18 cellular contexts compared by ENCODE assay signal in genomic region chr7:90320418-90320800, GRCh38. TPM values are rescaled to one million over a fixed set of nuclear protein-coding genes. Genes with fewer than 3 reads are reported as not detected.
DNase-seq lines count a peak whose midpoint lies in the region; ATAC-seq, FAIRE-seq and TF ChIP-seq lines count a peak whose summit lies in the region.
"Had no signal": no experiment of that assay in that cellular context is flagged by ENCODE, and none has a peak within 500 bp of the region (broad histone marks: within the 10 kb centered on the region; RNA-seq: fewer than 3 reads in every experiment).

No MANE protein-coding gene starts in this region.

- H3K23ac ChIP-seq in mesenchymal stem cell (ENCODE audit: low read length in 2 of 2) = no peak overlapping the region

- H3K9me3 Mint-ChIP-seq in brain = peaks cover 0 to 2% (median 0%) of the 10 kb centered on the region in 5 experiments
- H3K9me3 Mint-ChIP-seq: activated CD4-positive, alpha-beta memory T cell treated with anti-CD3 and anti-CD28 coated beads for 36 hours had no signal

- H2AK5ac ChIP-seq in mesenchymal stem cell (ENCODE audit: low read length, severe bottlenecking) = no peak overlapping the region

- CTCF ChIA-PET in A673 (lab: Charles Lee) = no interaction called here

- peaks cover 20% of the 10 kb centered on the region for H3K27me3 ChIP-seq in A673 (replicated peaks; ENCODE audit: insufficient read depth, low read depth, low read length, poor library complexity)
- peaks cover 12% of the 10 kb centered on the region; the same call in 1 of the 2 replicates for H3K27me3 ChIP-seq in GM23248 (replicated peaks; ENCODE audit: insufficient read depth)
- H3K27me3 ChIP-seq in mesenchymal stem cell (ENCODE audit: control insufficient read depth in 1 of 2, insufficient read depth in 1 of 2, low read length in 2 of 2) = peaks cover 25 to 31% of the 10 kb centered on the region in 2 experiments
- peaks cover 9 to 86% (median 66%) of the 10 kb centered on the region in 7 donors for H3K27me3 ChIP-seq in heart right ventricle
- H3K27me3 ChIP-seq: BLaER1 treated with 17β-estradiol and CSF1 and Interleukin-3, amounts not matched to agents 10 nM and 100 nM had no signal

- H2BK15ac ChIP-seq in mesenchymal stem cell (ENCODE audit: low read depth, poor library complexity, severe bottlenecking) = no peak overlapping the region

- POLR2A ChIA-PET in A673 (lab: Charles Lee; ENCODE audit: low non-redundant PET) = no interaction called here

- no peak overlapping the region for H4K8ac ChIP-seq in mesenchymal stem cell (ENCODE audit: low read length)

- no peaks in the 10 kb centered on the region for H3K79me2 ChIP-seq in GM23248 (ENCODE audit: insufficient read depth)

- DNase-seq in A673 (ENCODE audit: low spot score) = no peak
- no peak for DNase-seq in GM23248
- DNase-seq in mesenchymal stem cell = no peak
- no peak for DNase-seq in GF-D8 (lab: John Stamatoyannopoulos, UW)
- DNase-seq in globus pallidus (ENCODE audit: low spot score) = no peak
- DNase-seq in urothelium cell line (ENCODE audit: low spot score) = no peak
- no peak for DNase-seq in heart right ventricle
- DNase-seq: activated CD4-positive, alpha-beta memory T cell treated with anti-CD3 and anti-CD28 coated beads for 36 hours; activated naive CD4-positive, alpha-beta T cell; foreskin keratinocyte; Karpas-422; NCI-H2029 treated with DMSO at 0.1 percent for 48 hours; psoas muscle; stimulated activated naive CD4-positive, alpha-beta T cell had no signal

- no peak overlapping the region for H2BK5ac ChIP-seq in mesenchymal stem cell (ENCODE audit: low read depth, low read length, poor library complexity, severe bottlenecking)

- H3K4me3 ChIP-seq in A673 (ENCODE audit: low read depth, low read length, poor library complexity, severe bottlenecking) (peak overlapping the region; percentile 47), GM23248 (peak overlapping the region; percentile 70), mesenchymal stem cell (ENCODE audit: insufficient read depth in 1 of 2, low read depth in 1 of 2, low read length in 2 of 2) (peak overlapping the region in 1 of 2 experiments; percentile 76), heart right ventricle (peak overlapping the region in 2 of 10 donors; percentile 26 to 44)
- H3K4me3 ChIP-seq: BLaER1 treated with 17β-estradiol and CSF1 and Interleukin-3, amounts not matched to agents 10 nM and 100 nM; lung had no signal

- no peaks in the 10 kb centered on the region for H3F3A ChIP-seq in GM23248 (ENCODE audit: insufficient read depth)

- H3K36me3 ChIP-seq in A673 (ENCODE audit: insufficient read depth, low read length, poor library complexity, severe bottlenecking) (no peaks in the 10 kb centered on the region), GM23248 (ENCODE audit: low read depth) (no peaks in the 10 kb centered on the region), mesenchymal stem cell (ENCODE audit: control insufficient read depth in 1 of 2, insufficient read depth in 2 of 2, low read depth in 1 of 2, low read length in 2 of 2) (no peaks in the 10 kb centered on the region), heart right ventricle (no peaks in the 10 kb centered on the region)
- H3K36me3 ChIP-seq: BLaER1 treated with 17β-estradiol and CSF1 and Interleukin-3, amounts not matched to agents 10 nM and 100 nM had no signal

- H3K4ac ChIP-seq in mesenchymal stem cell (ENCODE audit: low read depth in 1 of 2, low read length in 2 of 2) = no peak overlapping the region

- BruUV-seq in A673 (replicated peaks; lab: Mats Ljungman, UMichigan) = no TSS peak

- H3K79me1 ChIP-seq in mesenchymal stem cell (replicated peaks; ENCODE audit: low read length, poor library complexity, severe bottlenecking) = no peaks in the 10 kb centered on the region

- H3K4me3 Mint-ChIP-seq in brain = peak overlapping the region; percentile 68 to 79 (median 78)
- H3K4me3 Mint-ChIP-seq: activated CD4-positive, alpha-beta memory T cell treated with anti-CD3 and anti-CD28 coated beads for 36 hours had no signal

- no peaks in the 10 kb centered on the region for H3K9me2 ChIP-seq in GM23248 (ENCODE audit: insufficient read depth)

- H3K27ac ChIP-seq in A673 (ENCODE audit: low read depth, low read length, poor library complexity, severe bottlenecking) (no peak overlapping the region), GM23248 (no peak overlapping the region), mesenchymal stem cell (ENCODE audit: low read length, poor library complexity, severe bottlenecking) (no peak overlapping the region), heart right ventricle (no peak overlapping the region)
- H3K27ac ChIP-seq: BLaER1 treated with 17β-estradiol and CSF1 and Interleukin-3, amounts not matched to agents 10 nM and 100 nM; foreskin keratinocyte; psoas muscle had no signal

- no peak for ATAC-seq in heart right ventricle

- peaks cover 10% of the 10 kb centered on the region for H3K4me1 Mint-ChIP-seq in brain

- H3K9ac ChIP-seq in GM23248 = no peak overlapping the region
- peak overlapping the region; percentile 56 for H3K9ac ChIP-seq in mesenchymal stem cell (ENCODE audit: low read length)
- H3K9ac ChIP-seq: BLaER1 treated with 17β-estradiol and CSF1 and Interleukin-3, amounts not matched to agents 10 nM and 100 nM had no signal

- no peak overlapping the region for H3K18ac ChIP-seq in mesenchymal stem cell (ENCODE audit: low read depth in 1 of 2, low read length in 2 of 2)

- H4K91ac ChIP-seq in mesenchymal stem cell (ENCODE audit: low read length) = no peak overlapping the region

- H3K27me3 Mint-ChIP-seq in brain = peaks cover 61% of the 10 kb centered on the region

- in situ Hi-C loops in GM23248 (cut with MboI) = no loop called here

- no peaks in the 10 kb centered on the region for H3K4me1 ChIP-seq in A673 (ENCODE audit: insufficient read depth, low read length, poor library complexity, severe bottlenecking)
- H3K4me1 ChIP-seq in GM23248 (ENCODE audit: insufficient read depth) = no peaks in the 10 kb centered on the region
- peaks cover 7% of the 10 kb centered on the region for H3K4me1 ChIP-seq in mesenchymal stem cell (ENCODE audit: control insufficient read depth, insufficient read depth, low read depth, low read length)
- H3K4me1 ChIP-seq in heart right ventricle = peaks cover 0 to 8% (median 5%) of the 10 kb centered on the region in 9 donors
- H3K4me1 ChIP-seq: BLaER1 treated with 17β-estradiol and CSF1 and Interleukin-3, amounts not matched to agents 10 nM and 100 nM; psoas muscle had no signal

- H4K20me1 ChIP-seq in GM23248 (ENCODE audit: insufficient read depth) = no peaks in the 10 kb centered on the region
- H4K20me1 ChIP-seq: BLaER1 treated with 17β-estradiol and CSF1 and Interleukin-3, amounts not matched to agents 10 nM and 100 nM had no signal

- WGBS in GM23248 (ENCODE audit: low coverage in 1 of 2, low lambda C conversion rate in 2 of 2, missing lambda C conversion rate in 2 of 2), 2 experiments = 28 to 36% methylated on average over 7 of the region's 7 CpGs
- WGBS in mesenchymal stem cell = 100% methylated on average over 1 of the region's 7 CpGs
- WGBS in heart right ventricle, 2 donors = 35 to 44% methylated on average over 7 of the region's 7 CpGs

- H2AFZ ChIP-seq in GM23248 (peak overlapping the region; percentile 85; the same call in 1 of the 2 replicates), mesenchymal stem cell (ENCODE audit: low read depth, low read length) (no peak overlapping the region)

- intact Hi-C loops in A673 (cut with micrococcal nuclease; ENCODE audit: unreplicated experiment) (no loop called here), heart right ventricle (cut with DNase I) (no loop called here)

- H3K27ac Mint-ChIP-seq in brain = no peak overlapping the region
- H3K27ac Mint-ChIP-seq: activated CD4-positive, alpha-beta memory T cell treated with anti-CD3 and anti-CD28 coated beads for 36 hours had no signal

- no peaks in the 10 kb centered on the region for H3K9me3 ChIP-seq in A673 (ENCODE audit: low read depth, low read length, poor library complexity, severe bottlenecking)
- H3K9me3 ChIP-seq in GM23248 (ENCODE audit: low read depth) = no peaks in the 10 kb centered on the region
- H3K9me3 ChIP-seq in mesenchymal stem cell (ENCODE audit: control insufficient read depth, low read length) = no peaks in the 10 kb centered on the region
- H3K9me3 ChIP-seq in heart right ventricle = no peaks in the 10 kb centered on the region
- H3K9me3 ChIP-seq: psoas muscle had no signal

- no peak overlapping the region for H2BK12ac ChIP-seq in mesenchymal stem cell (ENCODE audit: low read length in 2 of 2)

- H2BK120ac ChIP-seq in mesenchymal stem cell (ENCODE audit: low read depth, low read length) = no peak overlapping the region

- no peaks in the 10 kb centered on the region for H3K36me3 Mint-ChIP-seq in brain
- H3K36me3 Mint-ChIP-seq: activated CD4-positive, alpha-beta memory T cell treated with anti-CD3 and anti-CD28 coated beads for 36 hours had no signal

- no peak overlapping the region for H3K14ac ChIP-seq in mesenchymal stem cell (ENCODE audit: low read length in 2 of 2)

- TF ChIP-seq CTCF in A673 (conservative IDR thresholded peaks at IDR 0.05; ENCODE audit: low read depth, low read length) (no peak), brain (conservative IDR thresholded peaks at IDR 0.05) (no peak), heart right ventricle (IDR thresholded peaks at IDR 0.05) (no peak)

- FAIRE-seq in urothelium cell line (lab: Jason Lieb, UNC) = no peak

- H3K4me2 ChIP-seq in GM23248 (ENCODE audit: unreplicated experiment) (peak overlapping the region; percentile 86), mesenchymal stem cell (ENCODE audit: low read length, poor library complexity, severe bottlenecking) (no peak overlapping the region)
- H3K4me2 ChIP-seq: BLaER1 treated with 17β-estradiol and CSF1 and Interleukin-3, amounts not matched to agents 10 nM and 100 nM had no signal

RNA-seq across cellular contexts. Expression of gene FAM237B, which starts 0.7 kb away (rescaled TPM):
- total RNA-seq in A673 (2021) (not detected in 2 replicates), heart right ventricle (not detected)
- total RNA-seq in GM23248 (2014; rRNA removed; shearing (Covaris generic)) = not detected in 2 replicates
- polyA plus RNA-seq in GM23248 (2016; fragmentation: Nextera tagmentation; extraction: Ambion mirVana) (0.06 TPM in 1 of 2 replicates, not detected in the other), brain (ENCODE audit: insufficient read depth, low read depth, low replicate concordance) (not detected), heart right ventricle (not detected)
- polyA plus RNA-seq in mesenchymal stem cell (2013, experiment 1 of 2) = not detected
- polyA plus RNA-seq in mesenchymal stem cell (2013, experiment 2 of 2) = not detected
- total RNA-seq: activated CD4-positive, alpha-beta memory T cell treated with anti-CD3 and anti-CD28 coated beads for 36 hours; foreskin keratinocyte; G401; lung; psoas muscle had no signal
- polyA plus RNA-seq: foreskin keratinocyte, psoas muscle had no signal

RNA-seq across cellular contexts. Expression of gene GTPBP10, which starts 26.1 kb away (rescaled TPM):
- total RNA-seq in A673 (2021) (32.9 and 34.7 TPM in 2 replicates), heart right ventricle (10 to 100 TPM; 20.2 to 27.6 (median 23.7) TPM)
- 15.0 and 24.5 TPM in 2 replicates for total RNA-seq in GM23248 (2014; rRNA removed; shearing (Covaris generic))
- polyA plus RNA-seq in GM23248 (2016; fragmentation: Nextera tagmentation; extraction: Ambion mirVana) (21.8 and 24.6 TPM in 2 replicates), brain (ENCODE audit: insufficient read depth, low read depth, low replicate concordance) (7.2 TPM), heart right ventricle (10 to 100 TPM; 15.5 to 20.3 TPM)
- polyA plus RNA-seq in mesenchymal stem cell (2013, experiment 1 of 2) = 15.6 TPM
- polyA plus RNA-seq in mesenchymal stem cell (2013, experiment 2 of 2) = 15.6 TPM
